9 cellular contexts compared by ENCODE assay signal in genomic region chr7:29289156-29290021, GRCh38.
DNase-seq lines count a peak whose midpoint lies in the region; ATAC-seq and TF ChIP-seq lines count a peak whose summit lies in the region.
"Had no signal": no experiment of that assay in that cellular context is flagged by ENCODE, and none has a peak within 500 bp of the region (broad histone marks: within the 10 kb centered on the region; RNA-seq: fewer than 3 reads in every experiment).

No MANE protein-coding gene starts in this region.

- ATAC-seq in GM21390 (IDR thresholded peaks at IDR 0.05; ENCODE audit: unreplicated experiment), result peak; percentile 80

- no TSS peak for BruUV-seq in Caco-2 (replicated peaks; lab: Mats Ljungman, UMichigan)

- H3K36me3 ChIP-seq in Caco-2 (ENCODE audit: control insufficient read depth, insufficient read depth, low read length), result no peaks in the 10 kb centered on the region; the same call in 1 of the 2 replicates
- H3K36me3 ChIP-seq: ovary had no signal

- CTCF ChIA-PET in Caco-2 (lab: Charles Lee), result no interaction called here

- H3K36me3 Mint-ChIP-seq in Caco-2 (ENCODE audit: insufficient read depth, unreplicated experiment), result no peaks in the 10 kb centered on the region

- no peak overlapping the region for H3K27ac Mint-ChIP-seq in Caco-2 (ENCODE audit: unreplicated experiment)

- H3K27me3 Mint-ChIP-seq in Caco-2 (ENCODE audit: insufficient read depth, unreplicated experiment), result no peaks in the 10 kb centered on the region

- POLR2A ChIA-PET in Caco-2 (lab: Charles Lee), result no interaction called here

- peak overlapping the region; percentile 74 for H3K27ac ChIP-seq in angular gyrus (ENCODE audit: low read depth, low read length)
- H3K27ac ChIP-seq: ovary had no signal

- H3K9me3 Mint-ChIP-seq in Caco-2 (ENCODE audit: unreplicated experiment), result no peaks in the 10 kb centered on the region

- no peak for TF ChIP-seq CTCF in Caco-2 (IDR thresholded peaks at IDR 0.05; ENCODE audit: insufficient read depth in 1 of 2, low read depth in 1 of 2, low read length in 1 of 2, severe bottlenecking in 1 of 2, unreplicated experiment in 1 of 2)

- DNase-seq in DMS 273 treated with DMSO at 0.1 percent for 48 hours (lab: John Stamatoyannopoulos, UW) (peak; percentile 100), occipital lobe (lab: John Stamatoyannopoulos, UW) (peak; percentile 26), Caco-2 (no peak), A172 (ENCODE audit: low spot score) (no peak), NCI-H2107 treated with DMSO at 0.1 percent for 48 hours (lab: John Stamatoyannopoulos, UW; ENCODE audit: unreplicated experiment) (no peak)
- peak; percentile 85 for DNase-seq in Jurkat, Clone E6-1 (ENCODE audit: low read depth, low spot score)

- no peaks in the 10 kb centered on the region for H3K9me3 ChIP-seq in Caco-2
- H3K9me3 ChIP-seq: ovary had no signal

- H3K4me3 ChIP-seq in Jurkat, Clone E6-1 (ENCODE audit: low read length), result peak overlapping the region; percentile 6
- H3K4me3 ChIP-seq in Caco-2 (ENCODE audit: low read depth, low read length), result no peak overlapping the region
- H3K4me3 ChIP-seq: ovary had no signal

- intact Hi-C loops in Caco-2 (cut with micrococcal nuclease; ENCODE audit: unreplicated experiment), result no loop called here

- peaks cover 39% of the 10 kb centered on the region for H3K4me1 Mint-ChIP-seq in Caco-2 (ENCODE audit: low read depth, unreplicated experiment)

- peaks cover 51% of the 10 kb centered on the region for H3K4me1 ChIP-seq in Caco-2

- H3K4me3 Mint-ChIP-seq in Caco-2 (ENCODE audit: unreplicated experiment), result no peak overlapping the region

- no peaks in the 10 kb centered on the region for H3K27me3 ChIP-seq in Caco-2 (replicated peaks; ENCODE audit: control insufficient read depth, insufficient read depth, low read length)
- H3K27me3 ChIP-seq: ovary had no signal

Comparison
In these comparisons a context has a peak if more than half of its experiments do, and no peak if none do; other contexts are left out.
1. DNase-seq: peak in DMS 273 treated with DMSO at 0.1 percent for 48 hours (single experiment), Jurkat, Clone E6-1 (single experiment) and occipital lobe (single experiment); none in Caco-2 (0 of 2), A172 (single experiment) and NCI-H2107 treated with DMSO at 0.1 percent for 48 hours (single experiment).